In the genomic region with DNA sequence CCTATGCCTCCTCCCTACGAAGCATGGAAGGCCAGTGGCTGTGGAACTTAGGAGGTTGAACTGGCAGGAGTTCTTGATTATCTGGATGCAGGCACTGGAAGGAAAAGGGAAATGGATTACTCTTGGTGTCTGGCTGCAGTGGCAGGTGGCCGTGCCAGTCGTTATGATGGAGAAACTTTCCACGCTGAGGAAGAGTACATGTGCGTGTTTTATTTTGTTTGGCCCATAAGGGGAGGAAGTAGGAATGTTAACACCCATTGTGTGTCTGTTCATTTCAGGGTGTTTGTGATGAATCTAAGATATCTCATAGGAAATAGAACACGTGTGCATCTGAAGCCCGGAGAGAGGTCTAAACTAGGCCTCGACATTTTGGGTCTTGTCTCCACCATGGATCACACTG, we compare ENCODE assay signal across 25 cellular contexts.
"Had no signal": no experiment of that assay in that cellular context is flagged by ENCODE, and none has a peak within 500 bp of the region (broad histone marks: within the 10 kb centered on the region; RNA-seq: fewer than 3 reads in every experiment).

No MANE protein-coding gene starts in this region.

- H3K9me3 ChIP-seq: esophagus muscularis mucosa, gastroesophageal sphincter, heart right ventricle, left lung, lower lobe of right lung, mucosa of descending colon had no signal

- H3K27me3 ChIP-seq: esophagus muscularis mucosa, foreskin keratinocyte, gastroesophageal sphincter, heart right ventricle, left lung had no signal

- H3K4me1 Mint-ChIP-seq: endodermal cell, mesothelial cell of epicardium had no signal

- H3K4me1 ChIP-seq: esophagus muscularis mucosa, foreskin keratinocyte, gastroesophageal sphincter, left lung, lower lobe of right lung had no signal

- ATAC-seq: effector memory CD8-positive, alpha-beta T cell; foreskin keratinocyte; gastroesophageal sphincter; heart right ventricle; left cardiac atrium; left lung; left ventricle myocardium superior; lower lobe of right lung; mucosa of descending colon had no signal

- H3K4me3 Mint-ChIP-seq: dendritic cell treated with granulocyte-macrophage colony-stimulating factor and Interleukin-4, amounts not matched to agents 40 ng/mL and 50 ng/mL, for 4 days; effector memory CD8-positive, alpha-beta T cell; endodermal cell; mesothelial cell of epicardium; naive B cell had no signal

- H3K27me3 Mint-ChIP-seq: dendritic cell treated with granulocyte-macrophage colony-stimulating factor and Interleukin-4, amounts not matched to agents 40 ng/mL and 50 ng/mL, for 4 days; effector memory CD8-positive, alpha-beta T cell; naive B cell had no signal

- FAIRE-seq: colon, endometrium, frontal cortex, islet of Langerhans, keratinocyte had no signal

- DNase-seq: effector CD8-positive, alpha-beta T cell; effector memory CD8-positive, alpha-beta T cell; endodermal cell; foreskin keratinocyte; glutamatergic neuron; heart right ventricle; hippocampal formation; left cardiac atrium; left lung; left ventricle myocardium superior; lower lobe of right lung; mammary epithelial cell; mesenchymal stem cell; mucosa of descending colon; naive B cell had no signal

- H3K27ac ChIP-seq: coronary artery, esophagus muscularis mucosa, foreskin keratinocyte, gastroesophageal sphincter, heart right ventricle, left lung, lower lobe of right lung had no signal

- H3K27ac Mint-ChIP-seq: dendritic cell treated with granulocyte-macrophage colony-stimulating factor and Interleukin-4, amounts not matched to agents 40 ng/mL and 50 ng/mL, for 4 days; effector memory CD8-positive, alpha-beta T cell; endodermal cell; mesothelial cell of epicardium had no signal

- H3K4me3 ChIP-seq: coronary artery, esophagus muscularis mucosa, gastroesophageal sphincter, heart right ventricle, left lung, lower lobe of right lung, mucosa of descending colon had no signal

- H3K9me3 Mint-ChIP-seq: dendritic cell treated with granulocyte-macrophage colony-stimulating factor and Interleukin-4, amounts not matched to agents 40 ng/mL and 50 ng/mL, for 4 days; effector memory CD8-positive, alpha-beta T cell; endodermal cell; mesothelial cell of epicardium had no signal
